In the genomic region with DNA sequence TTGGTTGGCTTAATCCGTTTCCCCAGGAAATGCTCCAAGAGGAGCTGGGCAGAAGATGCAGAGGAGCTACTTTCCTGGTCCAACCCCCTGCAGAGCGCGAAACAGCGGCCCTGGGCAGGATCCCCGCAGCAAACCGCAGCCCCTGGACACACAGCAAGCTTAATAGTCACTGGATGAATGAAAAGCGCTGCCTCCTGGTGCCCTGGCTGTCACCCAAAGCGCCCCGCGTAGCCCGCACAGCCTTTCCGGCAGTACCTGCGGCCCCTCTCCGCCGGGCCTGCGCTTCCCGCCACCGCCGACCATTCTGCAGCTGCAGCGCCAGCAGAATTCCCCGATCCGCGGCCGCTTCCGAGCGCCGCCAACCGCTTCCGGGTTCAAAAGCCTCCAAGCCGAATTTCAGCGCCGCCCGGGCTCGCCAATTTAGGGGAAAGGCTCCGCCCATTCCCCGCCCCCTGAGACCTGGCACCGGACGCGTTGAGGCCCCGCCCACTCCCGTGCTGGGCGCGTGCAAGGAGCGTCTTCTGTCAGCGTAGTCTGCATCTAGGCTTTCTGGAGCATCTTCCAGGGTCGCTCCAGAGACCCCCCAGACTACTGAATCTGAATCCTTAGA, we compare ENCODE assay signal across 8 cellular contexts. TPM values are rescaled to one million over a fixed set of nuclear protein-coding genes. Genes with fewer than 3 reads are reported as not detected.
DNase-seq lines count a peak whose midpoint lies in the region; ATAC-seq and TF ChIP-seq lines count a peak whose summit lies in the region.

HPF1 (minus strand) TSS at position 370 of the 610 bp plus-strand sequence; CDS start at position 303, 67 bp downstream.

- ATAC-seq in CD4-positive, CD25-positive, alpha-beta regulatory T cell (ENCODE audit: low read depth in 2 of 2), result peak; percentile 94 to 96
- ATAC-seq in GM19438 (IDR thresholded peaks at IDR 0.05; ENCODE audit: low read depth, unreplicated experiment) (peak; percentile 95), HG03575 (IDR thresholded peaks at IDR 0.05; ENCODE audit: extremely low read depth, insufficient number of reproducible peaks, low FRiP score, unreplicated experiment) (peak; percentile 79)
- peak; percentile 95 for ATAC-seq in activated CD8-positive, alpha-beta T cell treated with anti-CD3 and anti-CD28 coated beads for 36 hours

- no peaks in the 10 kb centered on the region for H3K9me3 ChIP-seq in CD4-positive, CD25-positive, alpha-beta regulatory T cell (ENCODE audit: control insufficient read depth in 2 of 2, low read length in 2 of 2)
- H3K9me3 ChIP-seq in duodenal mucosa (ENCODE audit: control insufficient read depth in 1 of 2, low read length in 2 of 2), result no peaks in the 10 kb centered on the region

- H3K4me3 ChIP-seq in CD4-positive, CD25-positive, alpha-beta regulatory T cell (ENCODE audit: low read depth, low read length), result peak within 1 kb of the TSS; percentile 89
- H3K4me3 ChIP-seq in duodenal mucosa (ENCODE audit: low read depth in 1 of 2, low read length in 2 of 2) (peak within 1 kb of the TSS; percentile 83 to 87), lower leg skin (ENCODE audit: low read depth, poor library complexity, severe bottlenecking) (peak within 1 kb of the TSS; percentile 50)

- CTCF ChIA-PET in activated CD8-positive, alpha-beta T cell treated with anti-CD3 and anti-CD28 coated beads for 36 hours (lab: Charles Lee), result no interaction called here

- WGBS in lower leg skin, 2 donors, result 0 to 1% methylated on average over 31 to 37 of the region's 46 CpGs

- peaks cover 22 to 35% (median 27%) of the 10 kb centered on the region in 4 donors for H3K4me1 Mint-ChIP-seq in CD4-positive, CD25-positive, alpha-beta regulatory T cell
- peaks cover 17% of the 10 kb centered on the region for H3K4me1 Mint-ChIP-seq in activated CD8-positive, alpha-beta T cell treated with anti-CD3 and anti-CD28 coated beads for 36 hours (ENCODE audit: low read depth)

- H3K36me3 Mint-ChIP-seq in CD4-positive, CD25-positive, alpha-beta regulatory T cell, result no peaks in the 10 kb centered on the region
- no peaks in the 10 kb centered on the region for H3K36me3 Mint-ChIP-seq in activated CD8-positive, alpha-beta T cell treated with anti-CD3 and anti-CD28 coated beads for 36 hours (ENCODE audit: low read depth)

- no peak for TF ChIP-seq CTCF in activated CD8-positive, alpha-beta T cell treated with anti-CD3 and anti-CD28 coated beads for 36 hours (IDR thresholded peaks at IDR 0.05)
- TF ChIP-seq CTCF in lower leg skin (IDR thresholded peaks at IDR 0.05), result no peak

- no peaks in the 10 kb centered on the region for H3K9me3 Mint-ChIP-seq in CD4-positive, CD25-positive, alpha-beta regulatory T cell
- no peaks in the 10 kb centered on the region for H3K9me3 Mint-ChIP-seq in activated CD8-positive, alpha-beta T cell treated with anti-CD3 and anti-CD28 coated beads for 36 hours

- H3K27ac Mint-ChIP-seq in CD4-positive, CD25-positive, alpha-beta regulatory T cell, result peak within 1 kb of the TSS; percentile 57 to 90 (median 62)
- peak within 1 kb of the TSS; percentile 77 for H3K27ac Mint-ChIP-seq in activated CD8-positive, alpha-beta T cell treated with anti-CD3 and anti-CD28 coated beads for 36 hours

- peak within 1 kb of the TSS; percentile 61 to 66 for H3K9ac ChIP-seq in duodenal mucosa (ENCODE audit: low read depth in 1 of 2, low read length in 2 of 2)

- intact Hi-C loops in activated CD8-positive, alpha-beta T cell treated with anti-CD3 and anti-CD28 coated beads for 36 hours (cut with micrococcal nuclease), result loop anchor here (5.0 kb wide), 1 partner anchor 140 kb away; no protein-coding TSS in a partner anchor
- intact Hi-C loops in lower leg skin (cut with DNase I; ENCODE audit: low total_unique reads), result no loop called here

- H3K4me1 ChIP-seq in CD4-positive, CD25-positive, alpha-beta regulatory T cell (ENCODE audit: control insufficient read depth, insufficient read depth, low read length, poor library complexity, severe bottlenecking), result peaks cover 20% of the 10 kb centered on the region
- peaks cover 10 to 14% of the 10 kb centered on the region in 2 donors for H3K4me1 ChIP-seq in duodenal mucosa (ENCODE audit: control insufficient read depth in 1 of 2, insufficient read depth in 2 of 2, low read length in 2 of 2)

- H3K27ac ChIP-seq in CD4-positive, CD25-positive, alpha-beta regulatory T cell (ENCODE audit: insufficient read depth, low read length, poor library complexity, severe bottlenecking), result peak within 1 kb of the TSS; percentile 57
- no peak within 1 kb of the TSS for H3K27ac ChIP-seq in duodenal mucosa (ENCODE audit: low read depth, low read length)

- H3K4me3 Mint-ChIP-seq in CD4-positive, CD25-positive, alpha-beta regulatory T cell, result peak within 1 kb of the TSS; percentile 83 to 98 (median 89)
- peak within 1 kb of the TSS; percentile 97 for H3K4me3 Mint-ChIP-seq in activated CD8-positive, alpha-beta T cell treated with anti-CD3 and anti-CD28 coated beads for 36 hours

- peaks cover 4% of the 10 kb centered on the region for H3K27me3 ChIP-seq in CD4-positive, CD25-positive, alpha-beta regulatory T cell (ENCODE audit: control insufficient read depth, insufficient read depth, low read length)
- no peaks in the 10 kb centered on the region for H3K27me3 ChIP-seq in duodenal mucosa (ENCODE audit: control insufficient read depth in 1 of 2, insufficient read depth in 2 of 2, low read length in 2 of 2)

- TF ChIP-seq POLR2A in lower leg skin (IDR thresholded peaks at IDR 0.05), result no peak

- DNase-seq in CD4-positive, CD25-positive, alpha-beta regulatory T cell, result peak; percentile 90 to 95 (median 90)
- DNase-seq in NCI-H82 treated with DMSO at 0.1 percent for 48 hours (lab: John Stamatoyannopoulos, UW; ENCODE audit: unreplicated experiment) (peak; percentile 83), lower leg skin (ENCODE audit: low spot score in 2 of 2) (peak; percentile 93 to 99)
- peak; percentile 96 for DNase-seq in activated CD8-positive, alpha-beta T cell treated with anti-CD3 and anti-CD28 coated beads for 36 hours
- peak; percentile 79 to 95 (median 89) for DNase-seq in stimulated activated CD4-positive, alpha-beta T cell treated with anti-CD3 and anti-CD28 coated beads, TNF-alpha, amount 100 ng/mL, for 1 hour (ENCODE audit: low read depth in 3 of 3, low spot score in 1 of 3)

- peaks cover 5% of the 10 kb centered on the region for H3K36me3 ChIP-seq in CD4-positive, CD25-positive, alpha-beta regulatory T cell (ENCODE audit: control insufficient read depth, insufficient read depth, low read length)
- peaks cover 0 to 4% of the 10 kb centered on the region in 2 donors for H3K36me3 ChIP-seq in duodenal mucosa (ENCODE audit: control insufficient read depth in 1 of 2, insufficient read depth in 2 of 2, low read length in 2 of 2)

- H3K27me3 Mint-ChIP-seq in CD4-positive, CD25-positive, alpha-beta regulatory T cell, result peaks cover 8% of the 10 kb centered on the region
- H3K27me3 Mint-ChIP-seq in activated CD8-positive, alpha-beta T cell treated with anti-CD3 and anti-CD28 coated beads for 36 hours, result no peaks in the 10 kb centered on the region

- POLR2A ChIA-PET in activated CD8-positive, alpha-beta T cell treated with anti-CD3 and anti-CD28 coated beads for 36 hours (lab: Charles Lee), result interaction anchor here (1.3 kb wide), 1 partner anchor 98 kb away, joined by 3 read pairs; no protein-coding TSS in a partner anchor

RNA-seq across cellular contexts. Expression of gene HPF1, which starts in this region (rescaled TPM):
- total RNA-seq in CD4-positive, CD25-positive, alpha-beta regulatory T cell, result 12.7 TPM
- polyA plus RNA-seq in CD4-positive, CD25-positive, alpha-beta regulatory T cell, result 10 to 100 TPM; 30.4 to 55.5 (median 44.4) TPM
- total RNA-seq in activated CD8-positive, alpha-beta T cell treated with anti-CD3 and anti-CD28 coated beads for 36 hours, result 10 to 100 TPM; 20.4 to 28.2 TPM
- 10 to 100 TPM in 3 of 4 donors, 1 to 10 TPM in 1; 8.7 to 32.4 (median 20.3) TPM for total RNA-seq in lower leg skin
